Comparison of ENCODE assay signal across 8 cellular contexts in the genomic region with DNA sequence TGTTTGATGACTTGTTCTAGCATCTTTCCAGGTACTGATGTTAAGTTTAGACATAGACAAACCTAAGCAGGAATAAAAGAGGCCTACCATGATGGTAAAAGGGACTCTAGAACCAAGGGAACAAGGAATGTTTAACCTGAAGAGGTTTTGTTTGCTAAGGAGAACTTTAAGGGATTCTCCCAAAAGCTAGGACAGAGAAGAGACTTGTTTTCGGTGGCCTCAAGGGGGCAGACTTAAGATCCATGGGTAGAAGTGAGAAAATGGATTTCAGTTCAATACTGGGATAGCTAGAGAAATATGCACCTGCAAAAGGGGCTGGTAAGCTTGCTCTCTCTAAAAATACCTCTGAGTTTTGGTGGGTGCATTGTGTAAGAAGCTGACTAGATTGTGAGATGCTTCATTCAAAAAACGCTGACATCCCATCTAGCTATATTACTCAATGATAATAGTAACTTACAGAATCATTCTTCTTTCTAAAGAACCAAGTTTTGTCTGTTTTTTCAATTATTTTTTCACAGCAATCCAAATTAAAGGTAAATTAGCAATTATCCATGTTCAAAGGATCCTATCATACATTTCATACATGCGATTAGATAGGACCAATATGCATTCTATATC. TPM values are rescaled to one million over a fixed set of nuclear protein-coding genes. Genes with fewer than 3 reads are reported as not detected.
DNase-seq lines count a peak whose midpoint lies in the region; ATAC-seq and TF ChIP-seq lines count a peak whose summit lies in the region.

No MANE protein-coding gene starts in this region.

- H3K4me1 ChIP-seq in heart left ventricle: peaks cover 0 to 49% (median 6%) of the 10 kb centered on the region in 12 donors
- no peaks in the 10 kb centered on the region for H3K4me1 ChIP-seq in ascending aorta
- no peaks in the 10 kb centered on the region for H3K4me1 ChIP-seq in lung (ENCODE audit: control insufficient read depth in 2 of 2, insufficient read depth in 2 of 2, low read length in 2 of 2)
- H3K4me1 ChIP-seq in suprapubic skin: peaks cover 10% of the 10 kb centered on the region

- H3K9me3 ChIP-seq in heart left ventricle: no peaks in the 10 kb centered on the region
- H3K9me3 ChIP-seq in ascending aorta: no peaks in the 10 kb centered on the region
- H3K9me3 ChIP-seq in lung (ENCODE audit: control insufficient read depth in 2 of 2, insufficient read depth in 1 of 2, low read length in 1 of 2): no peaks in the 10 kb centered on the region
- H3K9me3 ChIP-seq in suprapubic skin: no peaks in the 10 kb centered on the region

- H3K27me3 ChIP-seq in heart left ventricle (no peaks in the 10 kb centered on the region), ascending aorta (no peaks in the 10 kb centered on the region), lung (ENCODE audit: control insufficient read depth, insufficient read depth) (no peaks in the 10 kb centered on the region), suprapubic skin (no peaks in the 10 kb centered on the region)

- intact Hi-C loops in heart left ventricle (cut with DNase I): loop anchor here in 7 of 10 donors (2.0 to 10.0 kb wide), 8 partner anchors 134 to 304 kb away; no protein-coding TSS in a partner anchor
- intact Hi-C loops in Right ventricle myocardium inferior (cut with DNase I): loop anchor here (10.0 kb wide), 1 partner anchor 294 kb away; no protein-coding TSS in a partner anchor
- intact Hi-C loops in ascending aorta (cut with DNase I): loop anchor here (2.0 kb wide), 1 partner anchor 176 kb away; no protein-coding TSS in a partner anchor

- in situ Hi-C loops in KBM-7 (cut with MboI; ENCODE audit: low pct_unique_long_range_greater_than_20kb, low sequenced_read_pairs): no loop called here

- ATAC-seq in heart left ventricle (no peak), Right ventricle myocardium inferior (no peak), lung (ENCODE audit: insufficient read depth, low FRiP score) (no peak), GM18498 (IDR thresholded peaks at IDR 0.05; ENCODE audit: unreplicated experiment) (no peak)

- TF ChIP-seq EP300 in suprapubic skin (IDR thresholded peaks at IDR 0.05): no peak

- H3K36me3 ChIP-seq in heart left ventricle: no peaks in the 10 kb centered on the region
- H3K36me3 ChIP-seq in ascending aorta: no peaks in the 10 kb centered on the region
- no peaks in the 10 kb centered on the region for H3K36me3 ChIP-seq in lung (ENCODE audit: control insufficient read depth in 2 of 2, insufficient read depth in 2 of 2, low read length in 2 of 2)
- no peaks in the 10 kb centered on the region for H3K36me3 ChIP-seq in suprapubic skin

- no peak overlapping the region for H3K4me3 ChIP-seq in heart left ventricle
- no peak overlapping the region for H3K4me3 ChIP-seq in ascending aorta
- no peak overlapping the region for H3K4me3 ChIP-seq in lung
- H3K4me3 ChIP-seq in suprapubic skin: no peak overlapping the region

- TF ChIP-seq CTCF in heart left ventricle (IDR thresholded peaks at IDR 0.05) (peak; percentile 38 to 70 (median 58)), ascending aorta (IDR thresholded peaks at IDR 0.05) (peak; percentile 19 to 47 (median 44)), lung (IDR thresholded peaks at IDR 0.05; ENCODE audit: control extremely low read depth, extremely low read depth) (peak; percentile 13), suprapubic skin (IDR thresholded peaks at IDR 0.05) (peak in 1 of 2 donors; percentile 48)

- DNase-seq in heart left ventricle: no peak
- DNase-seq in Right ventricle myocardium inferior (ENCODE audit: missing footprints): no peak
- peak; percentile 38 for DNase-seq in KBM-7
- DNase-seq in ascending aorta (ENCODE audit: low spot score in 2 of 2): no peak
- DNase-seq in lung (ENCODE audit: low spot score): no peak
- no peak for DNase-seq in suprapubic skin (ENCODE audit: low spot score in 2 of 2)
- no peak for DNase-seq in NCI-H187 treated with DMSO at 0.1 percent for 48 hours (lab: John Stamatoyannopoulos, UW)

- WGBS in heart left ventricle, 4 donors: 18 to 51% (median 48%) methylated on average over 3 of the region's 3 CpGs
- WGBS in lung, 2 donors: 39 to 56% methylated on average over 3 of the region's 3 CpGs
- 11% methylated on average over 3 of the region's 3 CpGs for WGBS in suprapubic skin

- TF ChIP-seq POLR2A in heart left ventricle (IDR thresholded peaks at IDR 0.05): no peak
- no peak for TF ChIP-seq POLR2A in suprapubic skin (IDR thresholded peaks at IDR 0.05)

- H3K27ac ChIP-seq in heart left ventricle (no peak overlapping the region), ascending aorta (no peak overlapping the region), lung (ENCODE audit: low read depth in 1 of 2, low read length in 1 of 2) (no peak overlapping the region), suprapubic skin (no peak overlapping the region)

RNA-seq across cellular contexts. Expression of gene ADRB2, which starts 5.5 kb away (rescaled TPM):
- total RNA-seq in heart left ventricle (1 to 10 TPM; 3.4 to 8.3 (median 6.2) TPM), Right ventricle myocardium inferior (5.5 TPM), ascending aorta (11.2 TPM), lung (10 to 100 TPM in 1 of 2 donors, 1 to 10 TPM in 1; 8.0 to 18.4 TPM), suprapubic skin (100 to 1,000 TPM in 1 of 4 donors, 10 to 100 TPM in 3; 68.8 to 109 (median 86.4) TPM)
- polyA plus RNA-seq in heart left ventricle (1 to 10 TPM; 1.8 to 4.4 TPM), lung (10 to 100 TPM in 1 of 2 donors, 1 to 10 TPM in 1; 3.5 to 11.0 TPM)
